8 cellular contexts compared by ENCODE assay signal in the genomic region with DNA sequence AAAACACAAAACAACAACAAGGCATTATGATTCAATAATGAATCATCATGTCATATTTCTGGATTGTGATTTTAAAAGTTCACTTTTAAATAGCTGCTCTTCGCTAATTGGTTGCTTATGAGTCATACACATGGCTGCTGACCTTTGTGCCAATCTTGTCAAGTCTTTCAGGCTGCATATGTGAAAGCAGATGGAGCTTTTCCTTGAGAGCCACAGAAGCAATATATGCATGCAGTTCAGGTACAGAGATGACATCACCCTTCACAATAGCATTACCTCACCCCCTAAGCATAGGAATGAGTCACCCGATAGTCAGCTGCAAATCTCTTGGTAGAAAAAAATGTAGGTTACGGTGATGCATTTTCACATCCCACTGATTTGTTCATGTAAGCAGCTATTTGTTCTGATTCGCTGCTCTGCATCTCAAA. TPM values are rescaled to one million over a fixed set of nuclear protein-coding genes. Genes with fewer than 3 reads are reported as not detected.
A peak's percentile ranks its signal among the peaks of the same experiment; 100 is the strongest.
DNase-seq lines count a peak whose midpoint lies in the region; ATAC-seq, FAIRE-seq and TF ChIP-seq lines count a peak whose summit lies in the region.
"Had no signal": no experiment of that assay in that cellular context is flagged by ENCODE, and none has a peak within 500 bp of the region (broad histone marks: within the 10 kb centered on the region; RNA-seq: fewer than 3 reads in every experiment).

No MANE protein-coding gene starts in this region.

- H3K4me2 ChIP-seq in SK-N-SH: peak overlapping the region; percentile 66; the same call in 1 of the 2 replicates
- H3K4me2 ChIP-seq in GM12878 (ENCODE audit: control insufficient read depth, insufficient read depth): peak overlapping the region; percentile 39

- no peak for TF ChIP-seq RAD21 in SK-N-SH (IDR thresholded peaks at IDR 0.05; ENCODE audit: low read length)
- 0 out of 2 replicates have a peak, but pooled peaks have one; percentile 4 for TF ChIP-seq RAD21 in GM12878 (IDR thresholded peaks at IDR 0.05; ENCODE audit: insufficient read depth, low read depth, low read length)

- RAD21 ChIA-PET in GM12878 (lab: Charles Lee; ENCODE audit: unreplicated experiment): interaction anchor here (0.7 to 2.2 kb wide), 15 partner anchors 8 to 270 kb away, joined by 3 to 12 read pairs (median 4); a partner anchor contains a TSS

- ATAC-seq in GM12878: peak; percentile 97

- H3K4me3 ChIP-seq in GM12864 (ENCODE audit: low read depth, low read length) (no peak overlapping the region), SK-N-SH (ENCODE audit: low read depth in 2 of 2, low read length in 1 of 2) (peak overlapping the region; percentile 17; a peak in 2 of 4 replicates), GM12878 (peak overlapping the region; percentile 14; the same call in 1 of the 2 replicates), iPS-18a (ENCODE audit: low read length) (no peak overlapping the region)

- H2AFZ ChIP-seq in SK-N-SH (ENCODE audit: low read depth): no peak overlapping the region
- H2AFZ ChIP-seq in GM12878 (ENCODE audit: control insufficient read depth, low read depth, low read length): no peak overlapping the region
- H2AFZ ChIP-seq: parathyroid adenoma had no signal

- H3K36me3 ChIP-seq in SK-N-SH (replicated peaks in 1 of 2; ENCODE audit: control insufficient read depth in 1 of 2, insufficient read depth in 2 of 2, low read length in 1 of 2) (peaks cover 0 to 3% of the 10 kb centered on the region in 2 experiments), GM12878 (ENCODE audit: control insufficient read depth in 2 of 2, insufficient read depth in 2 of 2, low read length in 1 of 2) (0 out of 4 replicates have a peak, but pooled peaks cover 0 to 2% of the 10 kb centered on the region in 2 experiments), iPS-18a (ENCODE audit: control insufficient read depth, low read depth, low read length) (no peaks in the 10 kb centered on the region)

- no peaks in the 10 kb centered on the region for H3K9me2 ChIP-seq in SK-N-SH

- TF ChIP-seq EP300 in SK-N-SH (IDR thresholded peaks at IDR 0.05; ENCODE audit: borderline replicate concordance in 1 of 2, low read depth in 1 of 2, low read length in 1 of 2) (peak in 1 of 2 experiments; percentile 50; a peak in 2 of 4 replicates), GM12878 (IDR thresholded peaks at IDR 0.05; ENCODE audit: borderline replicate concordance in 1 of 2, control insufficient read depth in 1 of 2, low read depth in 2 of 2, low read length in 2 of 2) (peak; percentile 86 to 96)

- no peaks in the 10 kb centered on the region for H4K20me1 ChIP-seq in SK-N-SH (ENCODE audit: insufficient read depth)
- no peaks in the 10 kb centered on the region for H4K20me1 ChIP-seq in GM12878 (ENCODE audit: control insufficient read depth, insufficient read depth)

- H3K4me1 ChIP-seq in SK-N-SH (ENCODE audit: control insufficient read depth in 1 of 2, insufficient read depth in 2 of 2, low read depth in 1 of 2, low read length in 1 of 2): peaks cover 26 to 27% of the 10 kb centered on the region in 2 experiments
- H3K4me1 ChIP-seq in GM12878 (ENCODE audit: control insufficient read depth, insufficient read depth, low read length): peaks cover 36% of the 10 kb centered on the region
- H3K4me1 ChIP-seq in iPS-18a (ENCODE audit: control insufficient read depth, low read depth, low read length): peaks cover 33% of the 10 kb centered on the region
- H3K4me1 ChIP-seq: parathyroid adenoma had no signal

- no peak for TF ChIP-seq POLR2A in GM12878 (IDR thresholded peaks at IDR 0.05; ENCODE audit: low read depth, low read length)

- in situ Hi-C loops in KBM-7 (cut with MboI; ENCODE audit: low pct_unique_long_range_greater_than_20kb, low sequenced_read_pairs) (no loop called here), GM12878 (cut with MboI) (no loop called here)

- H3K9me3 ChIP-seq in SK-N-SH: no peaks in the 10 kb centered on the region
- H3K9me3 ChIP-seq in GM12878 (replicated peaks; ENCODE audit: control insufficient read depth, insufficient read depth, low read length): no peaks in the 10 kb centered on the region
- no peaks in the 10 kb centered on the region for H3K9me3 ChIP-seq in iPS-18a (ENCODE audit: control insufficient read depth, low read depth, low read length)

- H3K9ac ChIP-seq in SK-N-SH: peak overlapping the region; percentile 63
- H3K9ac ChIP-seq in GM12878 (ENCODE audit: control insufficient read depth, insufficient read depth, low read length): no peak overlapping the region
- H3K9ac ChIP-seq in iPS-18a (ENCODE audit: low read length): peak overlapping the region; percentile 46
- H3K9ac ChIP-seq: parathyroid adenoma had no signal

- CTCF ChIA-PET in SK-N-SH (lab: Yijun Ruan, JAX) (interaction anchor here (1.2 to 2.2 kb wide), 4 partner anchors 9 to 73 kb away, joined by 3 to 13 read pairs (median 4); no protein-coding TSS in a partner anchor), GM12878 (lab: Yijun Ruan, JAX) (interaction anchor here (0.6 to 2.0 kb wide), 10 partner anchors 10 to 409 kb away, joined by 3 to 16 read pairs (median 3); no protein-coding TSS in a partner anchor)

- 3% methylated on average over 4 of the region's 4 CpGs for whole genome bisulfite sequencing in SK-N-SH (ENCODE audit: low lambda C conversion rate)
- 3% methylated on average over 4 of the region's 4 CpGs for WGBS in GM12878 (ENCODE audit: insufficient coverage, insufficient replicate concordance, low lambda C conversion rate, missing lambda C conversion rate)

- SMC1A ChIA-PET in GM12878 (lab: Charles Lee; ENCODE audit: uncharacterized antibody, unreplicated experiment): interaction anchor here (0.7 to 14.0 kb wide), 13 partner anchors 8 to 71 kb away, joined by 3 to 231 read pairs (median 4); a partner anchor contains a TSS

- POLR2A ChIA-PET in SK-N-SH (lab: Yijun Ruan, JAX) (interaction anchor here (0.9 to 1.6 kb wide), 2 partner anchors 18 to 28 kb away, joined by 3 to 5 read pairs; no protein-coding TSS in a partner anchor), GM12878 (lab: Charles Lee) (interaction anchor here (0.7 to 2.2 kb wide), 8 partner anchors 8 to 38 kb away, joined by 3 to 30 read pairs (median 3); a partner anchor contains a TSS)

- TF ChIP-seq CTCF in GM12864 (IDR thresholded peaks at IDR 0.05; ENCODE audit: low read depth, low read length, missing control alignments): no peak
- TF ChIP-seq CTCF in SK-N-SH (IDR thresholded peaks at IDR 0.05): no peak
- TF ChIP-seq CTCF in GM12878 (IDR thresholded peaks at IDR 0.05 in 2 of 3, conservative IDR thresholded peaks at IDR 0.05 in 1 of 3; ENCODE audit: control insufficient read depth in 2 of 3, extremely low read depth in 1 of 3, insufficient read depth in 1 of 3, low read depth in 3 of 3, low read length in 3 of 3): no peak

- FAIRE-seq in GM12878 (lab: Jason Lieb, UNC): peak; percentile 93

- peak; percentile 95 for DNase-seq in GM12864 (ENCODE audit: low read depth)
- DNase-seq in H4 (ENCODE audit: low spot score): peak; percentile 97
- peak; percentile 55 for DNase-seq in KBM-7
- DNase-seq in SK-N-SH: peak; percentile 35
- peak; percentile 98 for DNase-seq in GM12878 (ENCODE audit: low read depth, low spot score)
- DNase-seq in stimulated activated CD4-positive, alpha-beta T cell treated with anti-CD3 and anti-CD28 coated beads, Interleukin-1b, Interleukin-23, amount 100 ng/mL, for 1 hour (ENCODE audit: low read depth in 2 of 2): peak; percentile 1 to 12

- intact Hi-C loops in GM12878 (cut with micrococcal nuclease; ENCODE audit: unreplicated experiment): loop anchor here (1.0 kb wide), 2 partner anchors 14 to 27 kb away; a partner anchor contains a TSS

- no TSS peak for BruUV-seq in GM12878 (replicated peaks; lab: Mats Ljungman, UMichigan)

- peaks cover 21% of the 10 kb centered on the region for H3F3A ChIP-seq in SK-N-SH (replicated peaks; ENCODE audit: insufficient read depth)

- H3K27ac ChIP-seq in SK-N-SH (ENCODE audit: low read depth in 2 of 2, low read length in 1 of 2) (peak overlapping the region; percentile 86 to 89), GM12878 (ENCODE audit: control insufficient read depth, insufficient read depth) (peak overlapping the region; percentile 61), iPS-18a (ENCODE audit: low read length) (peak overlapping the region; percentile 45)
- H3K27ac ChIP-seq: parathyroid adenoma had no signal

- H3K79me2 ChIP-seq in SK-N-SH (ENCODE audit: insufficient read depth) (peaks cover 28% of the 10 kb centered on the region), GM12878 (ENCODE audit: control insufficient read depth, insufficient read depth, low read length) (peaks cover 65% of the 10 kb centered on the region)

- no peaks in the 10 kb centered on the region for H3K27me3 ChIP-seq in SK-N-SH (ENCODE audit: insufficient read depth)
- no peaks in the 10 kb centered on the region for H3K27me3 ChIP-seq in GM12878 (replicated peaks in 1 of 2; ENCODE audit: control insufficient read depth in 2 of 2, insufficient read depth in 2 of 2, low read length in 1 of 2)
- H3K27me3 ChIP-seq in iPS-18a (ENCODE audit: control insufficient read depth, insufficient read depth, low read length): no peaks in the 10 kb centered on the region

TF ChIP-seq in SK-N-SH, 30 proteins besides CTCF, POLR2A, EP300 and RAD21 (continues in another document):
- peak; percentile 44; the same call in 1 of the 2 replicates for TF ChIP-seq POLR2AphosphoS5 (IDR thresholded peaks at IDR 0.05; ENCODE audit: low read depth, low read length)

TF ChIP-seq in GM12878, 131 proteins besides CTCF, POLR2A, EP300 and RAD21 (continues in another document):
- no peak for TF ChIP-seq ZNF24 (IDR thresholded peaks at IDR 0.05)
- no peak for TF ChIP-seq GATAD2B (conservative IDR thresholded peaks at IDR 0.05; ENCODE audit: low read depth)
- TF ChIP-seq SMAD5 (IDR thresholded peaks at IDR 0.05; ENCODE audit: low read depth): no peak

RNA-seq across cellular contexts. Expression of a gene that starts 27.2 kb away (rescaled TPM):
- 12.7 and 16.6 TPM in 2 replicates for total RNA-seq in H4 (2014; rRNA removed; shearing (Covaris generic))
- polyA plus RNA-seq in SK-N-SH (2012; rRNA removed) (2.2 and 4.8 TPM in 2 replicates), GM12878 (2011; rRNA removed) (26.0 and 33.4 TPM in 2 replicates), GM12878 (2014; fragmentation: Illumina TruSeq; extraction: Trizol) (34.7 and 47.0 TPM in 2 replicates), GM12878 (2014; fragmentation: Nextera tagmentation; extraction: Ambion mirVana) (1 to 10 TPM; 5.0 to 8.2 TPM), GM12878 (2014; rRNA removed) (17.8 and 19.1 TPM in 2 replicates), GM12878 (2016; fragmentation: Nextera tagmentation; extraction: Ambion mirVana) (10 to 100 TPM; 20.2 to 21.2 TPM)
- polyA plus RNA-seq in SK-N-SH (2012; cell fraction: cytosol; rRNA removed): 4.2 and 4.8 TPM in 2 replicates
- polyA plus RNA-seq in SK-N-SH (2012; cell fraction: nucleus; rRNA removed): 4.8 and 9.9 TPM in 2 replicates
- 163 and 165 TPM in 2 replicates for total RNA-seq in GM12878 (2013; cell fraction: nucleolus; rRNA removed)
- total RNA-seq in GM12878 (2014; rRNA removed) (28.9 and 33.4 TPM in 2 replicates), GM12878 (2014; rRNA removed; fragmentation: Illumina TruSeq; extraction: Trizol) (41.4 and 44.7 TPM in 2 replicates), GM12878 (2021) (23.6 and 24.8 TPM in 2 replicates)
- 46.5 TPM for polyA plus RNA-seq in GM12878 (2011; ENCODE audit: low read depth)
- polyA plus RNA-seq in GM12878 (2011; cell fraction: cytosol; rRNA removed): 9.8 and 13.2 TPM in 2 replicates
- polyA plus RNA-seq in GM12878 (2011; cell fraction: nucleus; rRNA removed): 13.3 and 14.2 TPM in 2 replicates
- 33.3 and 35.1 TPM in 2 replicates for polyA plus RNA-seq in GM12878 (2012)
- 18.5 and 36.6 TPM in 2 replicates for polyA minus RNA-seq in GM12878 (2011; rRNA and poly(A)+ RNA removed)
- 12.2 and 12.5 TPM in 2 replicates for polyA minus RNA-seq in GM12878 (2011; cell fraction: cytosol; rRNA and poly(A)+ RNA removed)
- 16.7 and 20.5 TPM in 2 replicates for polyA minus RNA-seq in GM12878 (2011; cell fraction: nucleus; rRNA and poly(A)+ RNA removed)

Comparison
In these comparisons a context has a peak if more than half of its experiments do, and no peak if none do; other contexts are left out.
1. DNase-seq: peak in every context shown above with its lines; median percentile 98 in GM12878; 97 in H4; 95 in GM12864; 55 in KBM-7; 35 in SK-N-SH; 6 in stimulated activated CD4-positive, alpha-beta T cell treated with anti-CD3 and anti-CD28 coated beads, Interleukin-1b, Interleukin-23, amount 100 ng/mL, for 1 hour.
2. H3K4me3 ChIP-seq: peak in SK-N-SH (2 of 2) and GM12878 (single experiment); none in GM12864 (single experiment) and iPS-18a (single experiment).
3. Peak in every context shown above with its lines, with median percentiles within 50 percentile points of each other: H3K27ac ChIP-seq.